Comparison of ENCODE assay signal across 8 cellular contexts in genomic region chr19:11203194-11204075, GRCh38. TPM values are rescaled to one million over a fixed set of nuclear protein-coding genes. Genes with fewer than 3 reads are reported as not detected.
DNase-seq lines count a peak whose midpoint lies in the region; ATAC-seq and TF ChIP-seq lines count a peak whose summit lies in the region.

No MANE protein-coding gene starts in this region.

- H3K27ac Mint-ChIP-seq in Calu3 (ENCODE audit: unreplicated experiment) = peak overlapping the region; percentile 50
- no peak overlapping the region for H3K27ac Mint-ChIP-seq in effector memory CD8-positive, alpha-beta T cell
- H3K27ac Mint-ChIP-seq in activated T-helper 2 cell treated with anti-CD3 and anti-CD28 coated beads, Interferon-gamma antibody, Interleukin-2, Interleukin-4, amounts not matched to agents 10 μg/mL and 5 μg/mL and 100 μg/mL, durations not matched to agents 14 hours and 24 hours and 36 hours = no peak overlapping the region

- H3K36me3 Mint-ChIP-seq in Calu3 (ENCODE audit: insufficient read depth, unreplicated experiment) = peaks cover 25% of the 10 kb centered on the region
- no peaks in the 10 kb centered on the region for H3K36me3 Mint-ChIP-seq in effector memory CD8-positive, alpha-beta T cell (ENCODE audit: insufficient read depth)
- no peaks in the 10 kb centered on the region for H3K36me3 Mint-ChIP-seq in activated T-helper 2 cell treated with anti-CD3 and anti-CD28 coated beads, Interferon-gamma antibody, Interleukin-2, Interleukin-4, amounts not matched to agents 10 μg/mL and 5 μg/mL and 100 μg/mL, durations not matched to agents 14 hours and 24 hours and 36 hours (ENCODE audit: low read depth)

- peaks cover 20% of the 10 kb centered on the region for H3K4me1 Mint-ChIP-seq in Calu3 (ENCODE audit: low read depth, unreplicated experiment)
- H3K4me1 Mint-ChIP-seq in effector memory CD8-positive, alpha-beta T cell (ENCODE audit: low read depth in 2 of 2) = peaks cover 0 to 5% of the 10 kb centered on the region in 2 donors
- H3K4me1 Mint-ChIP-seq in activated T-helper 2 cell treated with anti-CD3 and anti-CD28 coated beads, Interferon-gamma antibody, Interleukin-2, Interleukin-4, amounts not matched to agents 10 μg/mL and 5 μg/mL and 100 μg/mL, durations not matched to agents 14 hours and 24 hours and 36 hours (ENCODE audit: low read depth) = peaks cover 2% of the 10 kb centered on the region

- peak; percentile 16 for ATAC-seq in effector memory CD8-positive, alpha-beta T cell (replicated peaks)
- ATAC-seq in stimulated activated naive CD8-positive, alpha-beta T cell treated with anti-CD3 and anti-CD28 coated beads, Interleukin-15, Interleukin-2, amounts not matched to agents 100 U/mL and 50 U/mL, for 24 hours = no peak

- CTCF ChIA-PET in Calu3 (lab: Charles Lee) = interaction anchor here (0.6 to 1.7 kb wide), 5 partner anchors 14 to 112 kb away, joined by 4 to 5 read pairs (median 4); no protein-coding TSS in a partner anchor

- no peak overlapping the region for H3K4me3 Mint-ChIP-seq in Calu3 (ENCODE audit: low read depth, unreplicated experiment)
- no peak overlapping the region for H3K4me3 Mint-ChIP-seq in effector memory CD8-positive, alpha-beta T cell
- H3K4me3 Mint-ChIP-seq in activated T-helper 2 cell treated with anti-CD3 and anti-CD28 coated beads, Interferon-gamma antibody, Interleukin-2, Interleukin-4, amounts not matched to agents 10 μg/mL and 5 μg/mL and 100 μg/mL, durations not matched to agents 14 hours and 24 hours and 36 hours (ENCODE audit: low read depth) = no peak overlapping the region

- TF ChIP-seq CTCF in Calu3 (IDR thresholded peaks at IDR 0.05; ENCODE audit: unreplicated experiment) = peak; percentile 81

- no peaks in the 10 kb centered on the region for H3K27me3 Mint-ChIP-seq in Calu3 (ENCODE audit: unreplicated experiment)
- peaks cover 6 to 21% of the 10 kb centered on the region in 2 donors for H3K27me3 Mint-ChIP-seq in effector memory CD8-positive, alpha-beta T cell
- peaks cover 2% of the 10 kb centered on the region for H3K27me3 Mint-ChIP-seq in activated T-helper 2 cell treated with anti-CD3 and anti-CD28 coated beads, Interferon-gamma antibody, Interleukin-2, Interleukin-4, amounts not matched to agents 10 μg/mL and 5 μg/mL and 100 μg/mL, durations not matched to agents 14 hours and 24 hours and 36 hours (ENCODE audit: low read depth)

- DNase-seq in Calu3 (peak; percentile 69), HUDEP-2 (lab: John Stamatoyannopoulos, UW; ENCODE audit: unreplicated experiment in 76 of 76) (peak in 74 of 76 experiments; percentile 22 to 98 (median 88)), lung microvascular endothelial cell (ENCODE audit: low read depth in 2 of 2) (peak; percentile 62 to 67), mesenteric fat pad (ENCODE audit: low spot score) (no peak)
- DNase-seq in activated CD4-positive, alpha-beta T cell treated with anti-CD3 and anti-CD28 coated beads for 4 hours = peak; percentile 27 to 36
- DNase-seq in effector memory CD8-positive, alpha-beta T cell = peak in 1 of 3 experiments; percentile 18
- peak; percentile 68 for DNase-seq in stimulated activated naive CD8-positive, alpha-beta T cell treated with anti-CD3 and anti-CD28 coated beads, Interleukin-15, Interleukin-2, amounts not matched to agents 100 U/mL and 50 U/mL, for 24 hours
- DNase-seq in activated T-helper 2 cell treated with anti-CD3 and anti-CD28 coated beads, Interferon-gamma antibody, Interleukin-2, Interleukin-4, amounts not matched to agents 10 μg/mL and 5 μg/mL and 100 μg/mL, durations not matched to agents 14 hours and 24 hours and 36 hours (ENCODE audit: low spot score) = no peak

- intact Hi-C loops in Calu3 (cut with micrococcal nuclease; ENCODE audit: unreplicated experiment) = loop anchor here (2.0 to 10.0 kb wide), 2 partner anchors 67 to 169 kb away; no protein-coding TSS in a partner anchor
- intact Hi-C loops in activated T-helper 2 cell treated with anti-CD3 and anti-CD28 coated beads, Interferon-gamma antibody, Interleukin-2, Interleukin-4, amounts not matched to agents 10 μg/mL and 5 μg/mL and 100 μg/mL, durations not matched to agents 14 hours and 24 hours and 36 hours (cut with micrococcal nuclease) = loop anchor here (5.0 kb wide), 2 partner anchors 66 to 166 kb away; no protein-coding TSS in a partner anchor

- H3K9me3 Mint-ChIP-seq in Calu3 (ENCODE audit: low read depth, unreplicated experiment) = no peaks in the 10 kb centered on the region
- no peaks in the 10 kb centered on the region for H3K9me3 Mint-ChIP-seq in effector memory CD8-positive, alpha-beta T cell
- H3K9me3 Mint-ChIP-seq in activated T-helper 2 cell treated with anti-CD3 and anti-CD28 coated beads, Interferon-gamma antibody, Interleukin-2, Interleukin-4, amounts not matched to agents 10 μg/mL and 5 μg/mL and 100 μg/mL, durations not matched to agents 14 hours and 24 hours and 36 hours = no peaks in the 10 kb centered on the region

- BruUV-seq in Calu3 (replicated peaks; lab: Mats Ljungman, UMichigan) = no TSS peak

RNA-seq across cellular contexts. Expression of gene KANK2, which starts 6.1 kb away (rescaled TPM):
- 27.8 and 31.2 TPM in 2 replicates for total RNA-seq in Calu3 (2022)
- total RNA-seq in lung microvascular endothelial cell = 39.0 and 110 TPM in 2 replicates
- total RNA-seq in activated T-helper 2 cell treated with anti-CD3 and anti-CD28 coated beads, Interferon-gamma antibody, Interleukin-2, Interleukin-4, amounts not matched to agents 10 μg/mL and 5 μg/mL and 100 μg/mL, durations not matched to agents 14 hours and 24 hours and 36 hours = 5.9 and 6.5 TPM in 2 replicates
- total RNA-seq in mesenteric fat pad = 121 TPM

RNA-seq across cellular contexts. Expression of gene ANGPTL8, which starts 36.0 kb away (rescaled TPM):
- total RNA-seq in Calu3 (2022) (not detected in 2 replicates), lung microvascular endothelial cell (not detected in 2 replicates), mesenteric fat pad (4.5 TPM)
- not detected in 2 replicates for total RNA-seq in activated T-helper 2 cell treated with anti-CD3 and anti-CD28 coated beads, Interferon-gamma antibody, Interleukin-2, Interleukin-4, amounts not matched to agents 10 μg/mL and 5 μg/mL and 100 μg/mL, durations not matched to agents 14 hours and 24 hours and 36 hours

RNA-seq across cellular contexts. Expression of gene SPC24, which starts 47.9 kb away (rescaled TPM):
- total RNA-seq in Calu3 (2022) (31.8 and 36.4 TPM in 2 replicates), lung microvascular endothelial cell (14.3 and 35.7 TPM in 2 replicates), mesenteric fat pad (0.77 TPM)
- 38.3 and 38.8 TPM in 2 replicates for total RNA-seq in activated T-helper 2 cell treated with anti-CD3 and anti-CD28 coated beads, Interferon-gamma antibody, Interleukin-2, Interleukin-4, amounts not matched to agents 10 μg/mL and 5 μg/mL and 100 μg/mL, durations not matched to agents 14 hours and 24 hours and 36 hours

RNA-seq across cellular contexts. Expression of gene DOCK6, which starts 58.9 kb away (rescaled TPM):
- 54.8 and 63.6 TPM in 2 replicates for total RNA-seq in Calu3 (2022)
- 46.0 and 46.4 TPM in 2 replicates for total RNA-seq in lung microvascular endothelial cell
- 3.9 and 5.3 TPM in 2 replicates for total RNA-seq in activated T-helper 2 cell treated with anti-CD3 and anti-CD28 coated beads, Interferon-gamma antibody, Interleukin-2, Interleukin-4, amounts not matched to agents 10 μg/mL and 5 μg/mL and 100 μg/mL, durations not matched to agents 14 hours and 24 hours and 36 hours
- total RNA-seq in mesenteric fat pad = 119 TPM

Comparison
In these comparisons a context has a peak if more than half of its experiments do, and no peak if none do; other contexts are left out.
1. DNase-seq: peak in Calu3 (single experiment), HUDEP-2 (74 of 76), activated CD4-positive, alpha-beta T cell treated with anti-CD3 and anti-CD28 coated beads for 4 hours (2 of 2), lung microvascular endothelial cell (2 of 2) and stimulated activated naive CD8-positive, alpha-beta T cell treated with anti-CD3 and anti-CD28 coated beads, Interleukin-15, Interleukin-2, amounts not matched to agents 100 U/mL and 50 U/mL, for 24 hours (single experiment); none in activated T-helper 2 cell treated with anti-CD3 and anti-CD28 coated beads, Interferon-gamma antibody, Interleukin-2, Interleukin-4, amounts not matched to agents 10 μg/mL and 5 μg/mL and 100 μg/mL, durations not matched to agents 14 hours and 24 hours and 36 hours (single experiment) and mesenteric fat pad (single experiment).